In genomic region chr1:94661431-94661830, GRCh38 we compare ENCODE assay signal across 30 cellular contexts.
DNase-seq lines count a peak whose midpoint lies in the region; ATAC-seq and TF ChIP-seq lines count a peak whose summit lies in the region.
"Had no signal": no experiment of that assay in that cellular context is flagged by ENCODE, and none has a peak within 500 bp of the region (broad histone marks: within the 10 kb centered on the region; RNA-seq: fewer than 3 reads in every experiment).

No MANE protein-coding gene starts in this region.

- H3K4me1 ChIP-seq in ACC112 (ENCODE audit: control insufficient read depth, insufficient read depth, low read length, unreplicated experiment), result peaks cover 16% of the 10 kb centered on the region
- peaks cover 55% of the 10 kb centered on the region for H3K4me1 ChIP-seq in HUES64 (ENCODE audit: insufficient read depth, low read length)
- peaks cover 34% of the 10 kb centered on the region for H3K4me1 ChIP-seq in endodermal cell (ENCODE audit: control insufficient read depth, insufficient read depth, low read length)

- ATAC-seq in GM18517 (IDR thresholded peaks at IDR 0.05; ENCODE audit: unreplicated experiment) (no peak), HG02623 (IDR thresholded peaks at IDR 0.05; ENCODE audit: unreplicated experiment) (no peak), HG02571 (IDR thresholded peaks at IDR 0.05; ENCODE audit: unreplicated experiment) (no peak)
- no peak for ATAC-seq in activated naive CD4-positive, alpha-beta T cell treated with anti-CD3 and anti-CD28 coated beads, Interleukin-2, amount 50 U/mL, for 72 hours
- ATAC-seq: heart right ventricle; naive thymus-derived CD8-positive, alpha-beta T cell; right cardiac atrium; SK-N-SH treated with all-trans-retinoic acid at 6 μM for 48 hours had no signal

- H2AFZ ChIP-seq in ACC112 (ENCODE audit: low read length, unreplicated experiment), result peak overlapping the region; percentile 1

- H3K79me2 ChIP-seq in ACC112 (ENCODE audit: control insufficient read depth, insufficient read depth, low read length, unreplicated experiment), result no peaks in the 10 kb centered on the region

- H3K9me3 Mint-ChIP-seq in endodermal cell, result peaks cover 13% of the 10 kb centered on the region
- H3K9me3 Mint-ChIP-seq in nephron, result no peaks in the 10 kb centered on the region
- no peaks in the 10 kb centered on the region for H3K9me3 Mint-ChIP-seq in activated naive CD4-positive, alpha-beta T cell treated with anti-CD3 and anti-CD28 coated beads, Interleukin-2, amount 50 U/mL, for 72 hours
- H3K9me3 Mint-ChIP-seq: activated CD4-positive, alpha-beta T cell treated with anti-CD3 and anti-CD28 coated beads, Interleukin-2, amount 10 ng/mL, durations not matched to agents 7 days and 5 days; activated naive CD8-positive, alpha-beta T cell treated with anti-CD3 and anti-CD28 coated beads for 36 hours; activated T-helper 2 cell treated with anti-CD3 and anti-CD28 coated beads, Interferon-gamma antibody, Interleukin-2, Interleukin-4, amounts not matched to agents 10 μg/mL and 5 μg/mL and 100 μg/mL, durations not matched to agents 14 hours and 24 hours and 36 hours; naive thymus-derived CD8-positive, alpha-beta T cell; stimulated activated naive CD8-positive, alpha-beta T cell treated with anti-CD3 and anti-CD28 coated beads, Interleukin-15, Interleukin-2, amounts not matched to agents 100 ng/mL and 50 ng/mL, for 24 hours had no signal

- H3K9me3 ChIP-seq in HUES64 (ENCODE audit: insufficient read depth, low read depth, low read length) (peaks cover 11% of the 10 kb centered on the region), endodermal cell (ENCODE audit: control insufficient read depth, low read length) (peaks cover 26% of the 10 kb centered on the region)
- H3K9me3 ChIP-seq: heart right ventricle, left ventricle myocardium inferior, pancreas, tibial nerve had no signal

- H3K36me3 Mint-ChIP-seq in endodermal cell (ENCODE audit: low read depth), result peaks cover 3% of the 10 kb centered on the region
- peaks cover 3% of the 10 kb centered on the region for H3K36me3 Mint-ChIP-seq in nephron (ENCODE audit: low read depth)
- no peaks in the 10 kb centered on the region for H3K36me3 Mint-ChIP-seq in activated naive CD4-positive, alpha-beta T cell treated with anti-CD3 and anti-CD28 coated beads, Interleukin-2, amount 50 U/mL, for 72 hours
- H3K36me3 Mint-ChIP-seq: activated naive CD8-positive, alpha-beta T cell treated with anti-CD3 and anti-CD28 coated beads for 36 hours; CD4-positive, alpha-beta memory T cell; naive thymus-derived CD8-positive, alpha-beta T cell had no signal

- H3K27me3 Mint-ChIP-seq in endodermal cell (ENCODE audit: insufficient read depth) (no peaks in the 10 kb centered on the region), nephron (ENCODE audit: low read depth) (no peaks in the 10 kb centered on the region)
- H3K27me3 Mint-ChIP-seq: stimulated activated naive CD8-positive, alpha-beta T cell treated with anti-CD3 and anti-CD28 coated beads, Interleukin-15, Interleukin-2, amounts not matched to agents 100 ng/mL and 50 ng/mL, for 24 hours had no signal

- no peak overlapping the region for H3K4me3 ChIP-seq in ACC112 (ENCODE audit: low read depth, low read length)
- peak overlapping the region; percentile 19 for H3K4me3 ChIP-seq in HUES64 (ENCODE audit: low read length)
- no peak overlapping the region for H3K4me3 ChIP-seq in endodermal cell (ENCODE audit: low read length)
- H3K4me3 ChIP-seq: dorsolateral prefrontal cortex, heart right ventricle, left ventricle myocardium inferior, pancreas, tibial nerve had no signal

- H3K4me3 Mint-ChIP-seq in endodermal cell, result peak overlapping the region; percentile 13
- H3K4me3 Mint-ChIP-seq in nephron, result no peak overlapping the region
- H3K4me3 Mint-ChIP-seq: activated CD4-positive, alpha-beta T cell treated with anti-CD3 and anti-CD28 coated beads, Interleukin-2, amount 10 ng/mL, durations not matched to agents 7 days and 5 days; activated naive CD8-positive, alpha-beta T cell treated with anti-CD3 and anti-CD28 coated beads for 36 hours; CD4-positive, alpha-beta memory T cell; naive thymus-derived CD8-positive, alpha-beta T cell; stimulated activated naive CD8-positive, alpha-beta T cell treated with anti-CD3 and anti-CD28 coated beads, Interleukin-15, Interleukin-2, amounts not matched to agents 100 ng/mL and 50 ng/mL, for 24 hours had no signal

- TF ChIP-seq CTCF in endodermal cell (conservative IDR thresholded peaks at IDR 0.05), result no peak
- no peak for TF ChIP-seq CTCF in nephron (IDR thresholded peaks at IDR 0.05; ENCODE audit: unreplicated experiment in 3 of 3)

- H3K27ac Mint-ChIP-seq in endodermal cell, result peak overlapping the region; percentile 94
- peak overlapping the region in 2 of 3 experiments; percentile 58 to 78 for H3K27ac Mint-ChIP-seq in nephron
- no peak overlapping the region for H3K27ac Mint-ChIP-seq in activated naive CD4-positive, alpha-beta T cell treated with anti-CD3 and anti-CD28 coated beads, Interleukin-2, amount 50 U/mL, for 72 hours
- H3K27ac Mint-ChIP-seq: activated CD4-positive, alpha-beta T cell treated with anti-CD3 and anti-CD28 coated beads, Interleukin-2, amount 10 ng/mL, durations not matched to agents 7 days and 5 days; activated naive CD8-positive, alpha-beta T cell treated with anti-CD3 and anti-CD28 coated beads for 36 hours; activated T-helper 2 cell treated with anti-CD3 and anti-CD28 coated beads, Interferon-gamma antibody, Interleukin-2, Interleukin-4, amounts not matched to agents 10 μg/mL and 5 μg/mL and 100 μg/mL, durations not matched to agents 14 hours and 24 hours and 36 hours; CD4-positive, alpha-beta memory T cell; naive thymus-derived CD8-positive, alpha-beta T cell; stimulated activated naive CD8-positive, alpha-beta T cell treated with anti-CD3 and anti-CD28 coated beads, Interleukin-15, Interleukin-2, amounts not matched to agents 100 ng/mL and 50 ng/mL, for 24 hours had no signal

- 13% methylated on average over 1 of the region's 1 CpG for WGBS in HUES64
- WGBS in endodermal cell (ENCODE audit: insufficient coverage in 1 of 2, insufficient read length in 1 of 2), 2 experiments, result 20% methylated on average over 1 of the region's 1 CpG; no CpG with 5 or more reads in 1 of the 2 experiments

- H3K9ac ChIP-seq in HUES64 (ENCODE audit: low read depth, low read length), result peak overlapping the region; percentile 23; the same call in 1 of the 2 replicates
- no peak overlapping the region for H3K9ac ChIP-seq in endodermal cell (ENCODE audit: extremely low read depth, low read length, poor library complexity, severe bottlenecking)

- no peaks in the 10 kb centered on the region for H3K36me3 ChIP-seq in ACC112 (ENCODE audit: insufficient read depth, low read length)
- H3K36me3 ChIP-seq in HUES64 (ENCODE audit: insufficient read depth, low read length), result peaks cover 4% of the 10 kb centered on the region; the same call in 1 of the 2 replicates
- H3K36me3 ChIP-seq in endodermal cell (ENCODE audit: control insufficient read depth, insufficient read depth, low read length), result no peaks in the 10 kb centered on the region
- H3K36me3 ChIP-seq: heart right ventricle, left ventricle myocardium inferior, pancreas, tibial nerve, WERI-Rb-1 had no signal

- no peaks in the 10 kb centered on the region for H3K27me3 ChIP-seq in ACC112 (ENCODE audit: insufficient read depth, low read length)
- no peaks in the 10 kb centered on the region for H3K27me3 ChIP-seq in HUES64 (ENCODE audit: insufficient read depth, low read length)
- no peaks in the 10 kb centered on the region for H3K27me3 ChIP-seq in endodermal cell (ENCODE audit: control insufficient read depth, insufficient read depth, low read length, poor library complexity, severe bottlenecking)
- H3K27me3 ChIP-seq: dorsolateral prefrontal cortex, heart right ventricle, pancreas, tibial nerve had no signal

- DNase-seq in endodermal cell, result no peak
- no peak for DNase-seq in activated naive CD4-positive, alpha-beta T cell treated with anti-CD3 and anti-CD28 coated beads, Interleukin-2, amount 50 U/mL, for 72 hours (ENCODE audit: low spot score in 2 of 2)
- DNase-seq: activated CD4-positive, alpha-beta T cell treated with anti-CD3 and anti-CD28 coated beads, Interleukin-2, amount 10 ng/mL, durations not matched to agents 7 days and 5 days; activated CD8-positive, alpha-beta memory T cell treated with anti-CD3 and anti-CD28 coated beads, Interleukin-2, amount 50 U/mL, for 48 hours; activated naive CD8-positive, alpha-beta T cell treated with anti-CD3 and anti-CD28 coated beads for 36 hours; AML-193; CD4-positive, alpha-beta memory T cell; cerebellar nuclear complex; DMS 273 treated with DMSO at 0.1 percent for 48 hours; dorsolateral prefrontal cortex; heart right ventricle; left ventricle myocardium inferior; midbrain; naive thymus-derived CD8-positive, alpha-beta T cell; NCI-H1092; NCI-H187 treated with DMSO at 0.1 percent for 48 hours; NCI-H774; pancreas; right cardiac atrium; WERI-Rb-1 had no signal

- H3K4me1 Mint-ChIP-seq in endodermal cell (peaks cover 53% of the 10 kb centered on the region), nephron (peaks cover 19% of the 10 kb centered on the region)
- H3K4me1 Mint-ChIP-seq: activated CD4-positive, alpha-beta T cell treated with anti-CD3 and anti-CD28 coated beads, Interleukin-2, amount 10 ng/mL, durations not matched to agents 7 days and 5 days; activated naive CD8-positive, alpha-beta T cell treated with anti-CD3 and anti-CD28 coated beads for 36 hours; CD4-positive, alpha-beta memory T cell; naive thymus-derived CD8-positive, alpha-beta T cell had no signal

- H3K27ac ChIP-seq in ACC112 (ENCODE audit: low read depth, low read length) (no peak overlapping the region), HUES64 (ENCODE audit: low read depth, low read length) (peak overlapping the region; percentile 96), endodermal cell (ENCODE audit: low read depth, low read length) (peak overlapping the region; percentile 65)
- H3K27ac ChIP-seq: dorsolateral prefrontal cortex, left ventricle myocardium inferior, WERI-Rb-1 had no signal

Comparison
In these comparisons a context has a peak if more than half of its experiments do, and no peak if none do; other contexts are left out.
1. H3K27ac Mint-ChIP-seq: peak in endodermal cell (single experiment) and nephron (2 of 3); none in activated naive CD4-positive, alpha-beta T cell treated with anti-CD3 and anti-CD28 coated beads, Interleukin-2, amount 50 U/mL, for 72 hours (0 of 2).